15 cellular contexts compared by ENCODE assay signal in genomic region chr2:120308038-120308910, GRCh38. TPM values are rescaled to one million over a fixed set of nuclear protein-coding genes. Genes with fewer than 3 reads are reported as not detected.
DNase-seq lines count a peak whose midpoint lies in the region; ATAC-seq and TF ChIP-seq lines count a peak whose summit lies in the region.
"Had no signal": no experiment of that assay in that cellular context is flagged by ENCODE, and none has a peak within 500 bp of the region (broad histone marks: within the 10 kb centered on the region; RNA-seq: fewer than 3 reads in every experiment).

No MANE protein-coding gene starts in this region.

- peak overlapping the region; percentile 72 for H3K18ac ChIP-seq in neuronal stem cell (ENCODE audit: low read length)

- peak; percentile 45 for ATAC-seq in GM18520 (IDR thresholded peaks at IDR 0.05; ENCODE audit: unreplicated experiment)

- peaks cover 12% of the 10 kb centered on the region for H3K36me3 Mint-ChIP-seq in activated T-helper 1 cell treated with anti-CD3 and anti-CD28 coated beads, Interleukin-12 subunit alpha, Interleukin-12 subunit beta, Interleukin-2, Interleukin-4 antibody, amounts not matched to agents 30 ng/mL and 10 ng/mL and 1 ng/mL, durations not matched to agents 14 hours and 24 hours and 36 hours (ENCODE audit: low read depth)

- WGBS in GM23248 (ENCODE audit: low coverage in 1 of 2, low lambda C conversion rate in 2 of 2, missing lambda C conversion rate in 2 of 2), 2 experiments: 62 to 76% methylated on average over 14 to 16 of the region's 16 CpGs
- no CpG with 5 or more reads among the region's 16 CpGs for WGBS in neuronal stem cell (ENCODE audit: extremely low coverage in 2 of 2, insufficient read length in 2 of 2, insufficient replicate concordance in 1 of 2), 2 donors

- H3K4me3 ChIP-seq in GM23248: no peak overlapping the region
- peak overlapping the region; percentile 65 for H3K4me3 ChIP-seq in OCI-LY3 (ENCODE audit: low read length)
- H3K4me3 ChIP-seq in neuronal stem cell (ENCODE audit: low read length in 2 of 2): no peak overlapping the region

- peaks cover 29% of the 10 kb centered on the region for H3K4me1 Mint-ChIP-seq in activated T-helper 1 cell treated with anti-CD3 and anti-CD28 coated beads, Interleukin-12 subunit alpha, Interleukin-12 subunit beta, Interleukin-2, Interleukin-4 antibody, amounts not matched to agents 30 ng/mL and 10 ng/mL and 1 ng/mL, durations not matched to agents 14 hours and 24 hours and 36 hours (ENCODE audit: low read depth)

- intact Hi-C loops in activated T-helper 1 cell treated with anti-CD3 and anti-CD28 coated beads, Interleukin-12 subunit alpha, Interleukin-12 subunit beta, Interleukin-2, Interleukin-4 antibody, amounts not matched to agents 30 ng/mL and 10 ng/mL and 1 ng/mL, durations not matched to agents 14 hours and 24 hours and 36 hours (cut with micrococcal nuclease): no loop called here

- no peak overlapping the region for H3K14ac ChIP-seq in neuronal stem cell (ENCODE audit: low read length)

- no peak for TF ChIP-seq CTCF in OCI-LY3 (IDR thresholded peaks at IDR 0.05; ENCODE audit: low read depth, low read length)

- H3K4me1 ChIP-seq in GM23248 (ENCODE audit: insufficient read depth) (no peaks in the 10 kb centered on the region), OCI-LY3 (ENCODE audit: low read length) (peaks cover 26% of the 10 kb centered on the region), neuronal stem cell (ENCODE audit: control insufficient read depth in 2 of 2, insufficient read depth in 1 of 2, low read depth in 1 of 2, low read length in 2 of 2) (peaks cover 2 to 4% of the 10 kb centered on the region in 2 donors)

- DNase-seq in GM23248 (peak; percentile 49), neuronal stem cell (ENCODE audit: low spot score) (no peak), HCEC 1CT (no peak)
- DNase-seq in activated CD8-positive, alpha-beta memory T cell treated with anti-CD3 and anti-CD28 coated beads for 24 hours: no peak
- no peak for DNase-seq in activated T-helper 1 cell treated with anti-CD3 and anti-CD28 coated beads, Interleukin-12 subunit alpha, Interleukin-12 subunit beta, Interleukin-2, Interleukin-4 antibody, amounts not matched to agents 30 ng/mL and 10 ng/mL and 1 ng/mL, durations not matched to agents 14 hours and 24 hours and 36 hours (ENCODE audit: low spot score)
- DNase-seq: activated CD4-positive, alpha-beta T cell treated with anti-CD3 and anti-CD28 coated beads, Interleukin-2, amount 50 U/mL, for 48 hours; EL; NCI-H1930; NCI-H748 treated with DMSO at 0.1 percent for 48 hours; stimulated activated CD4-positive, alpha-beta T cell treated with anti-CD3 and anti-CD28 coated beads, Interleukin-4, amount 100 ng/mL, for 1 hour had no signal

- no peak overlapping the region for H3K4ac ChIP-seq in neuronal stem cell (ENCODE audit: low read length)

- H3K4me2 ChIP-seq in GM23248 (ENCODE audit: unreplicated experiment) (no peak overlapping the region), OCI-LY3 (ENCODE audit: low read length) (peak overlapping the region; percentile 87), neuronal stem cell (ENCODE audit: insufficient read depth, low read length, poor library complexity, severe bottlenecking) (no peak overlapping the region)

- no peak overlapping the region for H3K4me3 Mint-ChIP-seq in activated T-helper 1 cell treated with anti-CD3 and anti-CD28 coated beads, Interleukin-12 subunit alpha, Interleukin-12 subunit beta, Interleukin-2, Interleukin-4 antibody, amounts not matched to agents 30 ng/mL and 10 ng/mL and 1 ng/mL, durations not matched to agents 14 hours and 24 hours and 36 hours
- H3K4me3 Mint-ChIP-seq: brain, nephron had no signal

- H3K9me3 ChIP-seq in GM23248 (ENCODE audit: low read depth): no peaks in the 10 kb centered on the region
- no peaks in the 10 kb centered on the region for H3K9me3 ChIP-seq in OCI-LY3 (ENCODE audit: insufficient read depth, low read length)
- H3K9me3 ChIP-seq in neuronal stem cell (replicated peaks in 1 of 2; ENCODE audit: control insufficient read depth in 2 of 2, insufficient read depth in 1 of 2, low read depth in 1 of 2, low read length in 2 of 2): peaks cover 0 to 2% of the 10 kb centered on the region in 2 donors

- no peak overlapping the region for H4K8ac ChIP-seq in neuronal stem cell (ENCODE audit: low read depth, low read length)

- H3F3A ChIP-seq in GM23248 (ENCODE audit: insufficient read depth): 0 out of 2 replicates have a peak, but pooled peaks cover 7% of the 10 kb centered on the region

- no peak overlapping the region for H2BK15ac ChIP-seq in neuronal stem cell (ENCODE audit: low read length)

- H2AFZ ChIP-seq in GM23248: no peak overlapping the region
- H2AFZ ChIP-seq in OCI-LY3 (ENCODE audit: low read depth, low read length): peak overlapping the region; percentile 98
- H2AFZ ChIP-seq in neuronal stem cell (ENCODE audit: low read length): no peak overlapping the region

- no peaks in the 10 kb centered on the region for H3K36me3 ChIP-seq in GM23248 (ENCODE audit: low read depth)
- no peaks in the 10 kb centered on the region for H3K36me3 ChIP-seq in OCI-LY3 (replicated peaks; ENCODE audit: low read depth, low read length)
- H3K36me3 ChIP-seq in neuronal stem cell (replicated peaks in 1 of 2; ENCODE audit: control insufficient read depth in 2 of 2, insufficient read depth in 2 of 2, low read length in 2 of 2): no peaks in the 10 kb centered on the region

- in situ Hi-C loops in GM23248 (cut with MboI): no loop called here

- no peaks in the 10 kb centered on the region for H3K79me2 ChIP-seq in GM23248 (ENCODE audit: insufficient read depth)
- no peaks in the 10 kb centered on the region for H3K79me2 ChIP-seq in OCI-LY3 (ENCODE audit: low read length)

- no peak overlapping the region for H3K27ac Mint-ChIP-seq in activated T-helper 1 cell treated with anti-CD3 and anti-CD28 coated beads, Interleukin-12 subunit alpha, Interleukin-12 subunit beta, Interleukin-2, Interleukin-4 antibody, amounts not matched to agents 30 ng/mL and 10 ng/mL and 1 ng/mL, durations not matched to agents 14 hours and 24 hours and 36 hours
- H3K27ac Mint-ChIP-seq: nephron had no signal

- H3K27ac ChIP-seq in GM23248: no peak overlapping the region
- peak overlapping the region; percentile 35 for H3K27ac ChIP-seq in OCI-LY3 (ENCODE audit: low read length)
- no peak overlapping the region for H3K27ac ChIP-seq in neuronal stem cell (replicated peaks; ENCODE audit: low read length)
- H3K27ac ChIP-seq: C4-2B had no signal

- no peaks in the 10 kb centered on the region for H3K9me3 Mint-ChIP-seq in activated T-helper 1 cell treated with anti-CD3 and anti-CD28 coated beads, Interleukin-12 subunit alpha, Interleukin-12 subunit beta, Interleukin-2, Interleukin-4 antibody, amounts not matched to agents 30 ng/mL and 10 ng/mL and 1 ng/mL, durations not matched to agents 14 hours and 24 hours and 36 hours
- H3K9me3 Mint-ChIP-seq: brain, nephron had no signal

- H2BK120ac ChIP-seq in neuronal stem cell (ENCODE audit: low read depth, low read length): no peak overlapping the region

- no peak overlapping the region for H4K91ac ChIP-seq in neuronal stem cell (ENCODE audit: low read depth, low read length, poor library complexity)

- H3K9me2 ChIP-seq in GM23248 (ENCODE audit: insufficient read depth): no peaks in the 10 kb centered on the region

- H3K79me1 ChIP-seq in neuronal stem cell (ENCODE audit: low read depth, low read length): peaks cover 2% of the 10 kb centered on the region

- H3K9ac ChIP-seq in GM23248 (no peak overlapping the region), OCI-LY3 (ENCODE audit: low read length) (peak overlapping the region; percentile 19; the same call in 1 of the 2 replicates), neuronal stem cell (ENCODE audit: low read depth, low read length, poor library complexity) (no peak overlapping the region)

- no peaks in the 10 kb centered on the region for H3K27me3 Mint-ChIP-seq in activated T-helper 1 cell treated with anti-CD3 and anti-CD28 coated beads, Interleukin-12 subunit alpha, Interleukin-12 subunit beta, Interleukin-2, Interleukin-4 antibody, amounts not matched to agents 30 ng/mL and 10 ng/mL and 1 ng/mL, durations not matched to agents 14 hours and 24 hours and 36 hours (ENCODE audit: insufficient read depth)

- H3K27me3 ChIP-seq in GM23248 (replicated peaks; ENCODE audit: insufficient read depth): no peaks in the 10 kb centered on the region
- peaks cover 14% of the 10 kb centered on the region for H3K27me3 ChIP-seq in OCI-LY3 (ENCODE audit: low read depth, low read length)
- H3K27me3 ChIP-seq in neuronal stem cell (ENCODE audit: control insufficient read depth in 3 of 3, insufficient read depth in 3 of 3, low read depth in 1 of 3, low read length in 3 of 3): peaks cover 0 to 3% (median under 1%) of the 10 kb centered on the region in 3 experiments

- no peak overlapping the region for H2BK5ac ChIP-seq in neuronal stem cell (ENCODE audit: low read length)

- H3K23ac ChIP-seq in neuronal stem cell (ENCODE audit: low read depth, low read length, poor library complexity): no peak overlapping the region

- no peak overlapping the region for H2BK12ac ChIP-seq in neuronal stem cell (ENCODE audit: low read length)

- H2AK5ac ChIP-seq in neuronal stem cell (ENCODE audit: low read depth, low read length): no peak overlapping the region

- H4K20me1 ChIP-seq in GM23248 (ENCODE audit: insufficient read depth) (no peaks in the 10 kb centered on the region), OCI-LY3 (ENCODE audit: insufficient read depth, low read length) (no peaks in the 10 kb centered on the region)

RNA-seq across cellular contexts. Expression of gene INHBB, which starts 37.7 kb away (rescaled TPM):
- total RNA-seq in GM23248 (2014; rRNA removed; shearing (Covaris generic)): 3.4 and 5.6 TPM in 2 replicates
- polyA plus RNA-seq in GM23248 (2016; fragmentation: Nextera tagmentation; extraction: Ambion mirVana): 0.19 and 0.49 TPM in 2 replicates
- not detected for polyA plus RNA-seq in neuronal stem cell (2013, experiment 1 of 2)
- 0.01 TPM for polyA plus RNA-seq in neuronal stem cell (2013, experiment 2 of 2)
- not detected in 2 replicates for total RNA-seq in activated T-helper 1 cell treated with anti-CD3 and anti-CD28 coated beads, Interleukin-12 subunit alpha, Interleukin-12 subunit beta, Interleukin-2, Interleukin-4 antibody, amounts not matched to agents 30 ng/mL and 10 ng/mL and 1 ng/mL, durations not matched to agents 14 hours and 24 hours and 36 hours

RNA-seq across cellular contexts. Expression of gene RALB, which starts 55.6 kb away (rescaled TPM):
- 65.7 and 78.5 TPM in 2 replicates for total RNA-seq in GM23248 (2014; rRNA removed; shearing (Covaris generic))
- 105 and 109 TPM in 2 replicates for polyA plus RNA-seq in GM23248 (2016; fragmentation: Nextera tagmentation; extraction: Ambion mirVana)
- 43.4 TPM for polyA plus RNA-seq in neuronal stem cell (2013, experiment 1 of 2)
- polyA plus RNA-seq in neuronal stem cell (2013, experiment 2 of 2): 44.2 TPM
- 79.7 and 84.2 TPM in 2 replicates for total RNA-seq in activated T-helper 1 cell treated with anti-CD3 and anti-CD28 coated beads, Interleukin-12 subunit alpha, Interleukin-12 subunit beta, Interleukin-2, Interleukin-4 antibody, amounts not matched to agents 30 ng/mL and 10 ng/mL and 1 ng/mL, durations not matched to agents 14 hours and 24 hours and 36 hours
